10 cellular contexts compared by ENCODE assay signal in genomic region chr5:16539169-16539666, GRCh38.
DNase-seq lines count a peak whose midpoint lies in the region; FAIRE-seq and TF ChIP-seq lines count a peak whose summit lies in the region.
"Had no signal": no experiment of that assay in that cellular context is flagged by ENCODE, and none has a peak within 500 bp of the region (broad histone marks: within the 10 kb centered on the region; RNA-seq: fewer than 3 reads in every experiment).

No MANE protein-coding gene starts in this region.

- H3K4me3 ChIP-seq in ACC112 (ENCODE audit: low read depth, low read length) = peak overlapping the region; percentile 39; the same call in 1 of the 2 replicates

- H3K27me3 Mint-ChIP-seq in neural crest cell (ENCODE audit: low read depth) = no peaks in the 10 kb centered on the region

- H3K27ac Mint-ChIP-seq in neural crest cell (ENCODE audit: unreplicated experiment) = peak overlapping the region; percentile 63

- no peak for TF ChIP-seq POLR2A in GM12892 (IDR thresholded peaks at IDR 0.05; ENCODE audit: low read depth, low read length)

- no peaks in the 10 kb centered on the region for H3K9me3 Mint-ChIP-seq in neural crest cell

- H3K27me3 ChIP-seq in ACC112 (ENCODE audit: insufficient read depth, low read length) = no peaks in the 10 kb centered on the region

- no peak overlapping the region for H2AFZ ChIP-seq in ACC112 (ENCODE audit: low read length, unreplicated experiment)

- H3K27ac ChIP-seq in ACC112 (ENCODE audit: low read depth, low read length) = peak overlapping the region; percentile 91

- no peak overlapping the region for H3K4me3 Mint-ChIP-seq in neural crest cell

- no peak for FAIRE-seq in GM12892 (lab: Jason Lieb, UNC)
- FAIRE-seq: endothelial cell of umbilical vein had no signal

- no peaks in the 10 kb centered on the region for H3K36me3 ChIP-seq in ACC112 (ENCODE audit: insufficient read depth, low read length)

- no peaks in the 10 kb centered on the region for H3K36me3 Mint-ChIP-seq in neural crest cell (ENCODE audit: low read depth)

- H3K79me2 ChIP-seq in ACC112 (ENCODE audit: control insufficient read depth, insufficient read depth, low read length, unreplicated experiment) = no peaks in the 10 kb centered on the region

- TF ChIP-seq CTCF in neural crest cell (conservative IDR thresholded peaks at IDR 0.05) = no peak

- peak; percentile 67 for DNase-seq in RKO (ENCODE audit: low spot score)
- peak; percentile 89 for DNase-seq in fibroblast of gingiva (ENCODE audit: low read depth)
- DNase-seq in neural crest cell (ENCODE audit: low read depth, low spot score) = no peak
- DNase-seq in NCI-H2171 (lab: John Stamatoyannopoulos, UW) = no peak
- DNase-seq in NCI-H446 treated with DMSO at 0.1 percent for 48 hours (lab: John Stamatoyannopoulos, UW) = no peak
- no peak for DNase-seq in NCI-H2081 treated with DMSO at 0.1 percent for 48 hours (lab: John Stamatoyannopoulos, UW)
- no peak for DNase-seq in GM12892 (ENCODE audit: insufficient read length)
- DNase-seq: MM.1S had no signal

- peaks cover 28% of the 10 kb centered on the region for H3K4me1 ChIP-seq in ACC112 (ENCODE audit: control insufficient read depth, insufficient read depth, low read length, unreplicated experiment)

- H3K4me1 Mint-ChIP-seq in neural crest cell = no peaks in the 10 kb centered on the region

Comparison
In these comparisons a context has a peak if more than half of its experiments do, and no peak if none do; other contexts are left out.
1. DNase-seq: peak in RKO (single experiment) and fibroblast of gingiva (single experiment); none in neural crest cell (single experiment), NCI-H2171 (single experiment), NCI-H446 treated with DMSO at 0.1 percent for 48 hours (single experiment), NCI-H2081 treated with DMSO at 0.1 percent for 48 hours (single experiment) and GM12892 (single experiment).